18 cellular contexts compared by ENCODE assay signal in genomic region chr1:110133436-110133835, GRCh38. TPM values are rescaled to one million over a fixed set of nuclear protein-coding genes. Genes with fewer than 3 reads are reported as not detected.
"Had no signal": no experiment of that assay in that cellular context is flagged by ENCODE, and none has a peak within 500 bp of the region (broad histone marks: within the 10 kb centered on the region; RNA-seq: fewer than 3 reads in every experiment).

No MANE protein-coding gene starts in this region.

- ATAC-seq: left ventricle myocardium superior had no signal

- H3K9me3 ChIP-seq: breast epithelium, esophagus muscularis mucosa, stomach, transverse colon had no signal

- H3K4me1 ChIP-seq: breast epithelium, parathyroid adenoma had no signal

- H3K27ac ChIP-seq: breast epithelium, esophagus muscularis mucosa, neural progenitor cell, parathyroid adenoma, skin epidermis, stomach, transverse colon had no signal

- DNase-seq: activated CD4-positive, alpha-beta T cell treated with anti-CD3 and anti-CD28 coated beads, Interleukin-2, amount 50 U/mL, for 48 hours; activated CD4-positive, CD25-positive, alpha-beta regulatory T cell treated with anti-CD3 and anti-CD28 coated beads, Interleukin-2, amount 50 U/mL, for 72 hours; activated gamma-delta T cell; activated naive CD8-positive, alpha-beta T cell treated with anti-CD3 and anti-CD28 coated beads, Interleukin-2, amount 10 ng/mL, durations not matched to agents 7 days and 5 days; activated T-cell treated with anti-CD3 and anti-CD28 coated beads, Interleukin-2, amount 50 U/mL, for 48 hours; aorta; kidney; left ventricle myocardium superior; mesendoderm; retina; stimulated activated CD4-positive, alpha-beta T cell treated with anti-CD3 and anti-CD28 coated beads, Interleukin-4, amount 100 ng/mL, for 4 hours; stomach; transverse colon had no signal

- H3K36me3 ChIP-seq: breast epithelium, esophagus muscularis mucosa, neural progenitor cell, stomach, transverse colon had no signal

- H3K4me3 ChIP-seq: breast epithelium, esophagus muscularis mucosa, neural progenitor cell, skin epidermis, stomach, transverse colon had no signal

RNA-seq across cellular contexts. Expression of gene SLC6A17, which starts 16.9 kb away (rescaled TPM):
- total RNA-seq: activated naive CD8-positive, alpha-beta T cell treated with anti-CD3 and anti-CD28 coated beads, Interleukin-2, amount 10 ng/mL, durations not matched to agents 7 days and 5 days; left ventricle myocardium superior had no signal

RNA-seq across cellular contexts. Expression of gene UBL4B, which starts 21.2 kb away (rescaled TPM):
- total RNA-seq: activated naive CD8-positive, alpha-beta T cell treated with anti-CD3 and anti-CD28 coated beads, Interleukin-2, amount 10 ng/mL, durations not matched to agents 7 days and 5 days; aorta; esophagus muscularis mucosa; kidney; left ventricle myocardium superior; stomach had no signal
